Comparison of ENCODE assay signal across 18 cellular contexts in genomic region chr10:58585425-58585824, GRCh38.
"Had no signal": no experiment of that assay in that cellular context is flagged by ENCODE, and none has a peak within 500 bp of the region (broad histone marks: within the 10 kb centered on the region; RNA-seq: fewer than 3 reads in every experiment).

No MANE protein-coding gene starts in this region.

- H3K4me3 ChIP-seq: esophagus muscularis mucosa, gastrocnemius medialis, heart right ventricle, spleen, stomach, thoracic aorta, transverse colon had no signal

- DNase-seq: effector memory CD8-positive, alpha-beta T cell; gastrocnemius medialis; heart right ventricle; hypothalamus; kidney glomerular epithelial cell; mesendoderm; naive thymus-derived CD8-positive, alpha-beta T cell; posterior cingulate gyrus; spleen; stimulated activated CD4-positive, alpha-beta T cell treated with anti-CD3 and anti-CD28 coated beads, Interleukin-15, amount 100 ng/mL, for 24 hours; stimulated activated CD4-positive, alpha-beta T cell treated with anti-CD3 and anti-CD28 coated beads, Interleukin-1b, Interleukin-23, amount 100 ng/mL, for 48 hours; stimulated activated CD4-positive, alpha-beta T cell treated with anti-CD3 and anti-CD28 coated beads, Interleukin-4, amount 100 ng/mL, for 4 hours; stimulated activated naive CD4-positive, alpha-beta T cell; stomach; substantia nigra; transverse colon had no signal
